Comparison of ENCODE assay signal across 21 cellular contexts in the genomic region with DNA sequence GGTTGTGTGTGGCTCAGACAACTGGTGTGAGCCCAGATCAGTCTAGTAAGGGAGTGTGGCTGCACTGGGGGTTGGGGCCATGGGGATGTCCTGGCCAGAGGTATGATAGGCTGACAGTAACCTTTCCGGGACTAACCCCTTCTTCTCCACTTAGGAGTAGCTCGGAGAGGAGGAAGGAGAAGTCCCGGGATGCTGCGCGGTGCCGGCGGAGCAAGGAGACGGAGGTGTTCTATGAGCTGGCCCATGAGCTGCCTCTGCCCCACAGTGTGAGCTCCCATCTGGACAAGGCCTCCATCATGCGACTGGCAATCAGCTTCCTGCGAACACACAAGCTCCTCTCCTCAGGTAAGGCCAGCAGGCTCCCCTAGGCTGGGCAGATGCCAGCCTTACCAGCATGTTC.
"Had no signal": no experiment of that assay in that cellular context is flagged by ENCODE, and none has a peak within 500 bp of the region (broad histone marks: within the 10 kb centered on the region; RNA-seq: fewer than 3 reads in every experiment).

No MANE protein-coding gene starts in this region.

- H3K27me3 ChIP-seq: adrenal gland, ascending aorta, brain microvascular endothelial cell, esophagus muscularis mucosa, gastroesophageal sphincter, ovary, suprapubic skin, transverse colon, vagina had no signal

- ATAC-seq: gastroesophageal sphincter; left lobe of liver; stimulated activated naive CD8-positive, alpha-beta T cell treated with anti-CD3 and anti-CD28 coated beads, Interleukin-15, amount 100 ng/mL, for 72 hours; T-cell had no signal

- H3K36me3 ChIP-seq: neutrophil, ovary, prostate gland, WERI-Rb-1 had no signal

- H3K9me3 ChIP-seq: adrenal gland, ascending aorta, esophagus muscularis mucosa, gastroesophageal sphincter, neutrophil, ovary, prostate gland, suprapubic skin, transverse colon, vagina had no signal

- H3K4me3 ChIP-seq: adrenal gland, ascending aorta, esophagus muscularis mucosa, gastroesophageal sphincter, ovary, prostate gland, suprapubic skin, transverse colon, vagina had no signal

- H3K4me1 ChIP-seq: prostate gland had no signal

- H3K27ac ChIP-seq: ascending aorta, brain microvascular endothelial cell, neutrophil, ovary, prostate gland, suprapubic skin, vagina, WERI-Rb-1 had no signal

- DNase-seq: activated CD4-positive, alpha-beta T cell treated with anti-CD3 and anti-CD28 coated beads, Interleukin-2, amount 50 U/mL, for 1 hour; activated CD4-positive, CD25-positive, alpha-beta regulatory T cell treated with anti-CD3 and anti-CD28 coated beads, Interleukin-2, amount 50 U/mL, for 72 hours; activated gamma-delta T cell treated with Interleukin-2 at 50 U/mL for 16 hours; activated T-cell treated with anti-CD3 and anti-CD28 coated beads, Interleukin-2, amount 50 U/mL, for 1 hour; adrenal gland; brain microvascular endothelial cell; kidney; ovary; stimulated activated CD4-positive, alpha-beta T cell treated with anti-CD3 and anti-CD28 coated beads, Interleukin-12 subunit alpha, Interleukin-12 subunit beta, amount 100 ng/mL, for 4 hours; stimulated activated naive CD8-positive, alpha-beta T cell treated with anti-CD3 and anti-CD28 coated beads, Interleukin-15, amount 100 ng/mL, for 72 hours; T-cell; transverse colon had no signal
